Comparison of ENCODE assay signal across 8 cellular contexts in genomic region chr12:109053382-109054123, GRCh38. TPM values are rescaled to one million over a fixed set of nuclear protein-coding genes. Genes with fewer than 3 reads are reported as not detected.
DNase-seq lines count a peak whose midpoint lies in the region; ATAC-seq lines count a peak whose summit lies in the region.

No MANE protein-coding gene starts in this region.

- no peaks in the 10 kb centered on the region for H3K36me3 ChIP-seq in Karpas-422 (ENCODE audit: insufficient read depth, low read length)

- no peaks in the 10 kb centered on the region for H3K9me2 ChIP-seq in Karpas-422 (replicated peaks; ENCODE audit: insufficient read depth, low read length)

- peak overlapping the region; percentile 76 for H3K4me3 ChIP-seq in Karpas-422 (ENCODE audit: low read length)

- H3K27ac ChIP-seq in Karpas-422 (ENCODE audit: low read length): peak overlapping the region; percentile 47

- ATAC-seq in GM19395 (IDR thresholded peaks at IDR 0.05; ENCODE audit: unreplicated experiment): peak; percentile 54
- ATAC-seq in activated naive CD4-positive, alpha-beta T cell treated with anti-CD3 and anti-CD28 coated beads, Interleukin-2, amount 50 U/mL, for 72 hours: peak; percentile 73 to 87

- peaks cover 13% of the 10 kb centered on the region in 2 donors for H3K36me3 Mint-ChIP-seq in activated naive CD4-positive, alpha-beta T cell treated with anti-CD3 and anti-CD28 coated beads, Interleukin-2, amount 50 U/mL, for 72 hours
- H3K36me3 Mint-ChIP-seq in immature natural killer cell: peaks cover 7 to 10% (median 7%) of the 10 kb centered on the region in 3 donors

- H3K4me1 Mint-ChIP-seq in immature natural killer cell: peaks cover 25 to 29% of the 10 kb centered on the region in 2 donors

- DNase-seq in AML-193 (lab: John Stamatoyannopoulos, UW): peak; percentile 12 to 23
- peak; percentile 48 for DNase-seq in Karpas-422
- peak in 1 of 2 donors; percentile 20 for DNase-seq in activated naive CD4-positive, alpha-beta T cell treated with anti-CD3 and anti-CD28 coated beads, Interleukin-2, amount 50 U/mL, for 72 hours (ENCODE audit: low spot score in 2 of 2)
- peak; percentile 51 to 58 (median 53) for DNase-seq in immature natural killer cell
- peak; percentile 14 to 28 for DNase-seq in stimulated activated CD4-positive, alpha-beta T cell treated with anti-CD3 and anti-CD28 coated beads, Interleukin-2, amount 100 ng/mL, for 24 hours
- DNase-seq in cortex of kidney (lab: John Stamatoyannopoulos, UW): no peak
- DNase-seq in NCI-H774 (lab: John Stamatoyannopoulos, UW): no peak

- no peaks in the 10 kb centered on the region for H3K9me3 Mint-ChIP-seq in activated naive CD4-positive, alpha-beta T cell treated with anti-CD3 and anti-CD28 coated beads, Interleukin-2, amount 50 U/mL, for 72 hours
- no peaks in the 10 kb centered on the region for H3K9me3 Mint-ChIP-seq in immature natural killer cell

- peak overlapping the region; percentile 84 for H2AFZ ChIP-seq in Karpas-422 (ENCODE audit: low read length)

- H3K4me1 ChIP-seq in Karpas-422 (ENCODE audit: low read length): peaks cover 14% of the 10 kb centered on the region

- H3K9me3 ChIP-seq in Karpas-422 (ENCODE audit: low read length): no peaks in the 10 kb centered on the region

- peaks cover 23% of the 10 kb centered on the region for H3K79me2 ChIP-seq in Karpas-422 (ENCODE audit: low read length)

- H3K27me3 ChIP-seq in Karpas-422 (ENCODE audit: low read length): no peaks in the 10 kb centered on the region

- H3K27me3 Mint-ChIP-seq in immature natural killer cell (ENCODE audit: low read depth in 3 of 3): peaks cover 2 to 12% (median 7%) of the 10 kb centered on the region in 3 donors

- peak overlapping the region; percentile 90 to 97 (median 94) for H3K4me3 Mint-ChIP-seq in immature natural killer cell

- H4K20me1 ChIP-seq in Karpas-422 (ENCODE audit: insufficient read depth, low read depth, low read length): no peaks in the 10 kb centered on the region

- H3K9ac ChIP-seq in Karpas-422 (ENCODE audit: low read length): peak overlapping the region; percentile 85

- peak overlapping the region; percentile 94 for H3K4me2 ChIP-seq in Karpas-422 (ENCODE audit: low read depth, low read length, poor library complexity, severe bottlenecking)

- H3K27ac Mint-ChIP-seq in activated naive CD4-positive, alpha-beta T cell treated with anti-CD3 and anti-CD28 coated beads, Interleukin-2, amount 50 U/mL, for 72 hours: peak overlapping the region; percentile 94 to 98
- peak overlapping the region; percentile 94 to 100 (median 98) for H3K27ac Mint-ChIP-seq in immature natural killer cell

RNA-seq across cellular contexts. Expression of gene USP30, which starts 1.2 kb away (rescaled TPM):
- 19.3 and 23.7 TPM in 2 replicates for total RNA-seq in Karpas-422 (2014; rRNA removed; shearing (Covaris generic); ENCODE audit: low replicate concordance)
- total RNA-seq in activated naive CD4-positive, alpha-beta T cell treated with anti-CD3 and anti-CD28 coated beads, Interleukin-2, amount 50 U/mL, for 72 hours: 10 to 100 TPM; 10.4 to 21.0 TPM
- polyA plus RNA-seq in immature natural killer cell: 10 to 100 TPM; 10.2 to 17.5 (median 12.8) TPM

RNA-seq across cellular contexts. Expression of gene SVOP, which starts 32.7 kb away (rescaled TPM):
- total RNA-seq in Karpas-422 (2014; rRNA removed; shearing (Covaris generic); ENCODE audit: low replicate concordance): 0.04 TPM in 1 of 2 replicates, not detected in the other
- not detected for total RNA-seq in activated naive CD4-positive, alpha-beta T cell treated with anti-CD3 and anti-CD28 coated beads, Interleukin-2, amount 50 U/mL, for 72 hours
- polyA plus RNA-seq in immature natural killer cell: not detected

RNA-seq across cellular contexts. Expression of gene ALKBH2, which starts 39.7 kb away (rescaled TPM):
- total RNA-seq in Karpas-422 (2014; rRNA removed; shearing (Covaris generic); ENCODE audit: low replicate concordance): 30.6 and 47.7 TPM in 2 replicates
- total RNA-seq in activated naive CD4-positive, alpha-beta T cell treated with anti-CD3 and anti-CD28 coated beads, Interleukin-2, amount 50 U/mL, for 72 hours: 10 to 100 TPM; 32.7 to 33.9 TPM
- 10 to 100 TPM in 1 of 3 donors, 1 to 10 TPM in 2; 6.2 to 11.6 (median 9.2) TPM for polyA plus RNA-seq in immature natural killer cell

RNA-seq across cellular contexts. Expression of gene UNG, which starts 43.8 kb away (rescaled TPM):
- 28.8 and 31.6 TPM in 2 replicates for total RNA-seq in Karpas-422 (2014; rRNA removed; shearing (Covaris generic); ENCODE audit: low replicate concordance)
- total RNA-seq in activated naive CD4-positive, alpha-beta T cell treated with anti-CD3 and anti-CD28 coated beads, Interleukin-2, amount 50 U/mL, for 72 hours: 10 to 100 TPM; 49.3 to 74.9 TPM
- 10 to 100 TPM; 30.2 to 42.3 (median 36.2) TPM for polyA plus RNA-seq in immature natural killer cell

Comparison
In these comparisons a context has a peak if more than half of its experiments do, and no peak if none do; other contexts are left out.
1. DNase-seq: peak in AML-193 (2 of 2), Karpas-422 (single experiment), immature natural killer cell (3 of 3) and stimulated activated CD4-positive, alpha-beta T cell treated with anti-CD3 and anti-CD28 coated beads, Interleukin-2, amount 100 ng/mL, for 24 hours (2 of 2); none in cortex of kidney (single experiment) and NCI-H774 (single experiment).